In genomic region chrX:70030242-70030823, GRCh38 we compare ENCODE assay signal across 8 cellular contexts. TPM values are rescaled to one million over a fixed set of nuclear protein-coding genes. Genes with fewer than 3 reads are reported as not detected.
DNase-seq lines count a peak whose midpoint lies in the region; ATAC-seq, FAIRE-seq and TF ChIP-seq lines count a peak whose summit lies in the region.

No MANE protein-coding gene starts in this region.

- intact Hi-C loops in MCF 10A (cut with micrococcal nuclease), result loop anchor here (1.0 to 5.0 kb wide), 6 partner anchors 67 to 1208 kb away; no protein-coding TSS in a partner anchor

- POLR2A ChIA-PET in MCF 10A (lab: Yijun Ruan, JAX), result interaction anchor here (1.0 kb wide), 1 partner anchor 413 kb away, joined by 3 read pairs; no protein-coding TSS in a partner anchor

- peak; percentile 50 for DNase-seq in Daoy (ENCODE audit: low read depth)
- peak; percentile 83 for DNase-seq in Karpas-422
- peak; percentile 74 for DNase-seq in SK-MEL-5 (ENCODE audit: low read depth, low spot score)
- peak; percentile 78 for DNase-seq in MCF 10A (ENCODE audit: unreplicated experiment)
- DNase-seq in stimulated activated CD4-positive, alpha-beta T cell treated with anti-CD3 and anti-CD28 coated beads, TNF-alpha, amount 100 ng/mL, for 48 hours (ENCODE audit: low read depth in 3 of 3), result peak; percentile 4 to 50 (median 12)
- DNase-seq in NCI-H128 (lab: John Stamatoyannopoulos, UW; ENCODE audit: unreplicated experiment), result no peak

- no peaks in the 10 kb centered on the region for H3K9me3 Mint-ChIP-seq in MCF 10A (ENCODE audit: unreplicated experiment)

- H3K4me2 ChIP-seq in Karpas-422 (ENCODE audit: low read depth, low read length, poor library complexity, severe bottlenecking), result no peak overlapping the region

- no peaks in the 10 kb centered on the region for H4K20me1 ChIP-seq in Karpas-422 (ENCODE audit: insufficient read depth, low read depth, low read length)

- H3K4me1 ChIP-seq in Karpas-422 (ENCODE audit: low read length), result no peaks in the 10 kb centered on the region

- H3K9ac ChIP-seq in Karpas-422 (ENCODE audit: low read length), result no peak overlapping the region

- BruUV-seq in MCF 10A (replicated peaks; lab: Mats Ljungman, UMichigan), result no TSS peak

- FAIRE-seq in islet of Langerhans (lab: Jason Lieb, UNC), result peak; percentile 89

- H3K36me3 ChIP-seq in Karpas-422 (ENCODE audit: insufficient read depth, low read length), result no peaks in the 10 kb centered on the region

- no peaks in the 10 kb centered on the region for H3K79me2 ChIP-seq in Karpas-422 (ENCODE audit: low read length)

- peak; percentile 77 for TF ChIP-seq CTCF in MCF 10A (IDR thresholded peaks at IDR 0.05; ENCODE audit: unreplicated experiment)

- in situ Hi-C loops in SK-MEL-5 (cut with HindIII; ENCODE audit: low pct_unique_long_range_greater_than_20kb, low sequenced_read_pairs), result no loop called here

- no peaks in the 10 kb centered on the region for H3K9me2 ChIP-seq in Karpas-422 (replicated peaks; ENCODE audit: insufficient read depth, low read length)

- ATAC-seq in GM21515 (IDR thresholded peaks at IDR 0.05; ENCODE audit: unreplicated experiment), result peak; percentile 70

- H3K27me3 Mint-ChIP-seq in MCF 10A (ENCODE audit: insufficient read depth, unreplicated experiment), result peaks cover 47% of the 10 kb centered on the region

- H2AFZ ChIP-seq in Karpas-422 (ENCODE audit: low read length), result no peak overlapping the region

- no peaks in the 10 kb centered on the region for H3K27me3 ChIP-seq in Karpas-422 (ENCODE audit: low read length)

- H3K4me3 Mint-ChIP-seq in MCF 10A (ENCODE audit: unreplicated experiment), result no peak overlapping the region

- H3K4me1 Mint-ChIP-seq in MCF 10A (ENCODE audit: insufficient read depth, unreplicated experiment), result peaks cover 5% of the 10 kb centered on the region

- CTCF ChIA-PET in MCF 10A (lab: Yijun Ruan, JAX), result interaction anchor here (0.5 to 15.6 kb wide), 27 partner anchors 9 to 605 kb away, joined by 3 to 197 read pairs (median 4); partner anchors contain the start of gene IGBP1

- H3K27ac ChIP-seq in Karpas-422 (ENCODE audit: low read length), result no peak overlapping the region

- H3K9me3 ChIP-seq in Karpas-422 (ENCODE audit: low read length), result no peaks in the 10 kb centered on the region

- no peaks in the 10 kb centered on the region for H3K36me3 Mint-ChIP-seq in MCF 10A (ENCODE audit: insufficient read depth, unreplicated experiment)

- H3K27ac Mint-ChIP-seq in MCF 10A (ENCODE audit: low read depth, unreplicated experiment), result no peak overlapping the region

- no peak overlapping the region for H3K4me3 ChIP-seq in Karpas-422 (ENCODE audit: low read length)

RNA-seq across cellular contexts. Expression of gene AWAT2, which starts 19.4 kb away (rescaled TPM):
- total RNA-seq in Daoy (2014; rRNA removed; shearing (Covaris generic)), result not detected in 2 replicates
- total RNA-seq in Karpas-422 (2014; rRNA removed; shearing (Covaris generic); ENCODE audit: low replicate concordance), result not detected in 2 replicates
- total RNA-seq in SK-MEL-5 (2014; rRNA removed; shearing (Covaris generic)), result not detected in 2 replicates
- not detected in 2 replicates for polyA plus RNA-seq in SK-MEL-5 (2015; cell fraction: cytosol; rRNA removed)
- not detected in 2 replicates for polyA plus RNA-seq in SK-MEL-5 (2015; cell fraction: nucleus; rRNA removed)
- total RNA-seq in MCF 10A (2022), result 0.14 TPM in 1 of 2 replicates, not detected in the other

RNA-seq across cellular contexts. Expression of gene OTUD6A, which starts 31.9 kb away (rescaled TPM):
- total RNA-seq in Daoy (2014; rRNA removed; shearing (Covaris generic)), result not detected in 2 replicates
- not detected in 2 replicates for total RNA-seq in Karpas-422 (2014; rRNA removed; shearing (Covaris generic); ENCODE audit: low replicate concordance)
- total RNA-seq in SK-MEL-5 (2014; rRNA removed; shearing (Covaris generic)), result not detected in 2 replicates
- not detected in 2 replicates for polyA plus RNA-seq in SK-MEL-5 (2015; cell fraction: cytosol; rRNA removed)
- polyA plus RNA-seq in SK-MEL-5 (2015; cell fraction: nucleus; rRNA removed), result not detected in 2 replicates
- total RNA-seq in MCF 10A (2022), result not detected in 2 replicates
